ENCODE assay signal across 20 cellular contexts in the genomic region with DNA sequence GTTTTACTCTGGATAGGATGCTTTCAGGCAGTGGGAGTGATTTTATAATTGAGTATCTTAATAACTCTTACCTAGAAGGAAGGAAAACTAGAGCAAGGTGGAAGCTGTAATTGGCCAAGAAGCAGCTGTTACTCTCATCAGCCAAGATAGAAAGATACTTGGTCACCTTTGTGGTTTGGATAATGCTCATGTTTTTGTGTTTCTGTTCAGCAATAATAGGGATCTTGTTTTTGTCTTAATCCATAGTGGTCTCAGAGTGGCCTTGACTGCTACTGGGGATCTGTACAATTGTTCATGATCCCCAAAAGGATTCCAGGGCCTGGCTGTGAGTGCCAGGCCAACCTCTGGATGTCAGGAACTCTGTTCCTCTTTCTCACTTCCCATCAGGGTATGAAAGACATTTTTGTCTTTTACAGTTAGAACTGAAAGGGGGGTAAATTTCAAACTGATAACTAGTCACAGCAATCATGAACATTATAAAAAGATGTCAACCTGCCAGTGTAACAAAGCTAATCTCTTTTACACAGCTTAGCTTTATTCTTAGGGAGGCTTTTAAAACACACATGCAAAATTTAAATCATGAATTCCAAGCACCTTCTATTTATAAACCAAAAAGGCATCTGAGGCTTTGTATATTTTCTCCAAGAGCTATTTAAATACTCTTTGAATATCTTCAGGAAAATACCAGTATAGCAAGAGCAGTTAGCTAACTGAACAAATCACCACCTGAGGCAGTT. TPM values are rescaled to one million over a fixed set of nuclear protein-coding genes. Genes with fewer than 3 reads are reported as not detected.
DNase-seq lines count a peak whose midpoint lies in the region; ATAC-seq, FAIRE-seq and TF ChIP-seq lines count a peak whose summit lies in the region.
"Had no signal": no experiment of that assay in that cellular context is flagged by ENCODE, and none has a peak within 500 bp of the region (broad histone marks: within the 10 kb centered on the region; RNA-seq: fewer than 3 reads in every experiment).

No MANE protein-coding gene starts in this region.

- peak overlapping the region in 1 of 3 donors; percentile 11 for H3K4me3 Mint-ChIP-seq in T-cell
- H3K4me3 Mint-ChIP-seq in dendritic cell treated with granulocyte-macrophage colony-stimulating factor and Interleukin-4, amounts not matched to agents 40 ng/mL and 50 ng/mL, for 4 days, result no peak overlapping the region
- H3K4me3 Mint-ChIP-seq in stimulated activated naive B cell treated with anti-CD40 and anti-IgM and Interleukin-4, amounts not matched to agents 10 μg/mL and 1 μg/mL and 100 μg/mL, for 72 hours, result no peak overlapping the region
- H3K4me3 Mint-ChIP-seq: activated naive CD4-positive, alpha-beta T cell treated with anti-CD3 and anti-CD28 coated beads, Interleukin-2, amount 50 U/mL, for 24 hours; activated T-cell treated with anti-CD3 and anti-CD28 coated beads, Interleukin-2, amount 50 U/mL, for 4 hours; naive B cell had no signal

- H4K20me1 ChIP-seq in BLaER1 treated with 17β-estradiol and CSF1 and Interleukin-3, amounts not matched to agents 10 nM and 100 nM, result no peaks in the 10 kb centered on the region

- TF ChIP-seq CTCF in stomach (IDR thresholded peaks at IDR 0.05), result no peak

- CTCF ChIA-PET in T-cell (lab: Charles Lee), result interaction anchor here in 1 of 2 donors (0.8 kb wide), 1 partner anchor 16 kb away, joined by 3 read pairs; no protein-coding TSS in a partner anchor

- peaks cover 70% of the 10 kb centered on the region for H3K36me3 Mint-ChIP-seq in T-cell
- H3K36me3 Mint-ChIP-seq in dendritic cell treated with granulocyte-macrophage colony-stimulating factor and Interleukin-4, amounts not matched to agents 40 ng/mL and 50 ng/mL, for 4 days (ENCODE audit: low read depth), result peaks cover 83% of the 10 kb centered on the region
- H3K36me3 Mint-ChIP-seq in stimulated activated naive B cell treated with anti-CD40 and anti-IgM and Interleukin-4, amounts not matched to agents 10 μg/mL and 1 μg/mL and 100 μg/mL, for 72 hours, result peaks cover 31 to 59% of the 10 kb centered on the region in 2 donors

- DNase-seq in GM18507 (ENCODE audit: extremely low spot score, insufficient read length, low read depth), result no peak
- DNase-seq in T-cell, result no peak
- DNase-seq in iPS-NIHi7 (ENCODE audit: extremely low spot score), result no peak
- DNase-seq in stimulated activated naive B cell treated with anti-CD40 and anti-IgM and Interleukin-4, amounts not matched to agents 10 μg/mL and 1 μg/mL and 100 μg/mL, for 72 hours, result no peak
- no peak for DNase-seq in stomach
- DNase-seq: activated T-cell treated with anti-CD3 and anti-CD28 coated beads, Interleukin-2, amount 50 U/mL, for 4 hours; body of pancreas; DMS153; GDM1; left cardiac atrium; mesenchymal stem cell; naive B cell; NCI-H526 had no signal

- ATAC-seq in T-cell (replicated peaks in 1 of 4) (no peak), HG02973 (IDR thresholded peaks at IDR 0.05; ENCODE audit: unreplicated experiment) (no peak)
- no peak for ATAC-seq in stimulated activated naive B cell treated with anti-CD40 and anti-IgM and Interleukin-4, amounts not matched to agents 10 μg/mL and 1 μg/mL and 100 μg/mL, for 72 hours (replicated peaks)
- ATAC-seq: activated T-cell treated with anti-CD3 and anti-CD28 coated beads, Interleukin-2, amount 50 U/mL, for 4 hours; body of pancreas; left cardiac atrium; sciatic nerve had no signal

- peak overlapping the region in 6 of 11 experiments; percentile 32 to 64 (median 52); a peak in 9 of 22 replicates for H3K4me2 ChIP-seq in BLaER1 treated with 17β-estradiol and CSF1 and Interleukin-3, amounts not matched to agents 10 nM and 100 nM

- H3K27ac Mint-ChIP-seq in T-cell, result peak overlapping the region; percentile 5 to 73
- H3K27ac Mint-ChIP-seq in dendritic cell treated with granulocyte-macrophage colony-stimulating factor and Interleukin-4, amounts not matched to agents 40 ng/mL and 50 ng/mL, for 4 days, result peak overlapping the region; percentile 35
- H3K27ac Mint-ChIP-seq in stimulated activated naive B cell treated with anti-CD40 and anti-IgM and Interleukin-4, amounts not matched to agents 10 μg/mL and 1 μg/mL and 100 μg/mL, for 72 hours, result no peak overlapping the region
- H3K27ac Mint-ChIP-seq: activated naive CD4-positive, alpha-beta T cell treated with anti-CD3 and anti-CD28 coated beads, Interleukin-2, amount 50 U/mL, for 24 hours had no signal

- H3K9me3 ChIP-seq in BLaER1 treated with 17β-estradiol and CSF1 and Interleukin-3, amounts not matched to agents 10 nM and 100 nM (replicated peaks in 1 of 11), result no peaks in the 10 kb centered on the region
- H3K9me3 ChIP-seq in stomach, result no peaks in the 10 kb centered on the region
- H3K9me3 ChIP-seq: body of pancreas, tibial artery had no signal

- intact Hi-C loops in dendritic cell treated with granulocyte-macrophage colony-stimulating factor and Interleukin-4, amounts not matched to agents 40 ng/mL and 50 ng/mL, for 4 days (cut with micrococcal nuclease), result no loop called here
- intact Hi-C loops in stomach (cut with DNase I; ENCODE audit: low total_unique reads), result no loop called here

- no peaks in the 10 kb centered on the region for H3K27me3 ChIP-seq in BLaER1 treated with 17β-estradiol and CSF1 and Interleukin-3, amounts not matched to agents 10 nM and 100 nM
- no peaks in the 10 kb centered on the region for H3K27me3 ChIP-seq in stomach
- H3K27me3 ChIP-seq: body of pancreas, tibial artery had no signal

- POLR2A ChIA-PET in T-cell (lab: Charles Lee), result no interaction called here

- peaks cover 36 to 84% (median 61%) of the 10 kb centered on the region in 11 experiments for H3K36me3 ChIP-seq in BLaER1 treated with 17β-estradiol and CSF1 and Interleukin-3, amounts not matched to agents 10 nM and 100 nM
- H3K36me3 ChIP-seq in stomach, result peaks cover 34 to 88% (median 87%) of the 10 kb centered on the region in 4 donors

- no peaks in the 10 kb centered on the region for H3K9me3 Mint-ChIP-seq in T-cell
- no peaks in the 10 kb centered on the region for H3K9me3 Mint-ChIP-seq in dendritic cell treated with granulocyte-macrophage colony-stimulating factor and Interleukin-4, amounts not matched to agents 40 ng/mL and 50 ng/mL, for 4 days
- H3K9me3 Mint-ChIP-seq in stimulated activated naive B cell treated with anti-CD40 and anti-IgM and Interleukin-4, amounts not matched to agents 10 μg/mL and 1 μg/mL and 100 μg/mL, for 72 hours, result no peaks in the 10 kb centered on the region
- H3K9me3 Mint-ChIP-seq: activated naive CD4-positive, alpha-beta T cell treated with anti-CD3 and anti-CD28 coated beads, Interleukin-2, amount 50 U/mL, for 24 hours; activated T-cell treated with anti-CD3 and anti-CD28 coated beads, Interleukin-2, amount 50 U/mL, for 4 hours; naive B cell had no signal

- H3K27ac ChIP-seq in BLaER1 treated with 17β-estradiol and CSF1 and Interleukin-3, amounts not matched to agents 10 nM and 100 nM, result no peak overlapping the region
- no peak overlapping the region for H3K27ac ChIP-seq in stomach
- H3K27ac ChIP-seq: body of pancreas, parathyroid adenoma, tibial artery had no signal

- no peak for TF ChIP-seq EP300 in stomach (IDR thresholded peaks at IDR 0.05)

- peak; percentile 56 for FAIRE-seq in GM18507 (lab: Jason Lieb, UNC)

- no peak overlapping the region for H3K4me3 ChIP-seq in BLaER1 treated with 17β-estradiol and CSF1 and Interleukin-3, amounts not matched to agents 10 nM and 100 nM
- H3K4me3 ChIP-seq in stomach, result no peak overlapping the region
- H3K4me3 ChIP-seq: body of pancreas, tibial artery had no signal

- H3K27me3 Mint-ChIP-seq in T-cell, result no peaks in the 10 kb centered on the region
- no peaks in the 10 kb centered on the region for H3K27me3 Mint-ChIP-seq in dendritic cell treated with granulocyte-macrophage colony-stimulating factor and Interleukin-4, amounts not matched to agents 40 ng/mL and 50 ng/mL, for 4 days
- no peaks in the 10 kb centered on the region for H3K27me3 Mint-ChIP-seq in stimulated activated naive B cell treated with anti-CD40 and anti-IgM and Interleukin-4, amounts not matched to agents 10 μg/mL and 1 μg/mL and 100 μg/mL, for 72 hours
- H3K27me3 Mint-ChIP-seq: activated naive CD4-positive, alpha-beta T cell treated with anti-CD3 and anti-CD28 coated beads, Interleukin-2, amount 50 U/mL, for 24 hours; naive B cell had no signal

- peak overlapping the region in 3 of 11 experiments; percentile 6 to 31 (median 19); a peak in 4 of 22 replicates for H3K9ac ChIP-seq in BLaER1 treated with 17β-estradiol and CSF1 and Interleukin-3, amounts not matched to agents 10 nM and 100 nM
- H3K9ac ChIP-seq: parathyroid adenoma had no signal

- peaks cover 5 to 34% (median 24%) of the 10 kb centered on the region in 10 experiments; a peak in 19 of 20 replicates for H3K4me1 ChIP-seq in BLaER1 treated with 17β-estradiol and CSF1 and Interleukin-3, amounts not matched to agents 10 nM and 100 nM
- peaks cover 1 to 6% (median 4%) of the 10 kb centered on the region in 4 donors for H3K4me1 ChIP-seq in stomach
- H3K4me1 ChIP-seq: parathyroid adenoma had no signal

- peaks cover 28 to 30% (median 29%) of the 10 kb centered on the region in 3 donors for H3K4me1 Mint-ChIP-seq in T-cell
- peaks cover 23% of the 10 kb centered on the region for H3K4me1 Mint-ChIP-seq in dendritic cell treated with granulocyte-macrophage colony-stimulating factor and Interleukin-4, amounts not matched to agents 40 ng/mL and 50 ng/mL, for 4 days (ENCODE audit: low read depth)
- peaks cover 13 to 23% of the 10 kb centered on the region in 2 donors for H3K4me1 Mint-ChIP-seq in stimulated activated naive B cell treated with anti-CD40 and anti-IgM and Interleukin-4, amounts not matched to agents 10 μg/mL and 1 μg/mL and 100 μg/mL, for 72 hours

- TF ChIP-seq POLR2A in stomach (IDR thresholded peaks at IDR 0.05), result no peak

RNA-seq across cellular contexts. Expression of a gene that starts 6.0 kb away (rescaled TPM):
- total RNA-seq in T-cell, result 10 to 100 TPM; 26.1 to 59.9 (median 55.3) TPM
- total RNA-seq in stomach, result 100 to 1,000 TPM in 1 of 5 donors, 10 to 100 TPM in 3, 1 to 10 TPM in 1; 2.0 to 131 (median 31.2) TPM
- 10 to 100 TPM; 33.0 to 46.3 (median 38.5) TPM for polyA plus RNA-seq in stomach

RNA-seq across cellular contexts. Expression of a gene that starts 21.2 kb away (rescaled TPM):
- 1 to 10 TPM; 2.0 to 4.7 (median 3.1) TPM for total RNA-seq in T-cell
- 1 to 10 TPM in 3 of 5 donors, not detected in 2; 1.3 to 2.9 (median 2.5) TPM for total RNA-seq in stomach
- polyA plus RNA-seq in stomach, result 1 to 10 TPM in 2 of 3 donors, under 1 TPM in 1; 0.31 to 3.5 (median 1.7) TPM
